In genomic region chr14:80940146-80940545, GRCh38 we compare ENCODE assay signal across 1 cellular context.
TF ChIP-seq lines count a peak whose summit lies in the region.

No MANE protein-coding gene starts in this region.

TF ChIP-seq in K562, 482 proteins besides CTCF, POLR2A, EP300 and RAD21 (continued from another document):
- TF ChIP-seq BDP1 (IDR thresholded peaks at IDR 0.05; ENCODE audit: insufficient read depth, insufficient read length): no peak
- no peak for TF ChIP-seq MITF (IDR thresholded peaks at IDR 0.05)
- TF ChIP-seq TBL1XR1 (IDR thresholded peaks at IDR 0.05; ENCODE audit: low read length in 2 of 2): no peak
TF ChIP-seq in K562: peak in this region for 0.
